8 cellular contexts compared by ENCODE assay signal in genomic region chr6:170152989-170153388, GRCh38.
DNase-seq lines count a peak whose midpoint lies in the region; ATAC-seq and TF ChIP-seq lines count a peak whose summit lies in the region.

No MANE protein-coding gene starts in this region.

- no peaks in the 10 kb centered on the region for H3K9me3 ChIP-seq in SJCRH30 (replicated peaks)
- no peaks in the 10 kb centered on the region for H3K9me3 ChIP-seq in upper lobe of right lung

- ATAC-seq in natural killer cell treated with Interleukin-12 subunit alpha and Interleukin-12 subunit beta and Interleukin-15 and Interleukin-18, amount 100 ng/mL, for 72 hours = no peak
- no peak for ATAC-seq in natural killer cell
- peak; percentile 62 for ATAC-seq in upper lobe of right lung
- ATAC-seq in GM21528 (IDR thresholded peaks at IDR 0.05; ENCODE audit: low FRiP score, unreplicated experiment) = no peak

- no peaks in the 10 kb centered on the region for H3K9me3 Mint-ChIP-seq in natural killer cell treated with Interleukin-12 subunit alpha and Interleukin-12 subunit beta and Interleukin-15 and Interleukin-18, amount 100 ng/mL, for 72 hours
- no peaks in the 10 kb centered on the region for H3K9me3 Mint-ChIP-seq in natural killer cell

- peaks cover 7% of the 10 kb centered on the region; the same call in 1 of the 2 replicates for H3K27me3 ChIP-seq in SJCRH30
- peaks cover 3% of the 10 kb centered on the region for H3K27me3 ChIP-seq in upper lobe of right lung

- peaks cover 22 to 39% of the 10 kb centered on the region in 2 donors for H3K4me1 Mint-ChIP-seq in natural killer cell treated with Interleukin-12 subunit alpha and Interleukin-12 subunit beta and Interleukin-15 and Interleukin-18, amount 100 ng/mL, for 72 hours (ENCODE audit: low read depth in 2 of 2)
- H3K4me1 Mint-ChIP-seq in natural killer cell = peaks cover 28 to 58% of the 10 kb centered on the region in 2 donors

- DNase-seq in natural killer cell treated with Interleukin-12 subunit alpha and Interleukin-12 subunit beta and Interleukin-15 and Interleukin-18, amount 100 ng/mL, for 72 hours (ENCODE audit: low spot score) = peak; percentile 51
- DNase-seq in natural killer cell (no peak), SJCRH30 (peak; percentile 52 to 62), iPS-NIHi11 (ENCODE audit: low spot score) (peak; percentile 72), upper lobe of right lung (peak; percentile 81), OCI-M2 (lab: John Stamatoyannopoulos, UW; ENCODE audit: unreplicated experiment) (no peak)
- DNase-seq in activated T-cell treated with anti-CD3 and anti-CD28 coated beads, Interleukin-2, amount 50 U/mL, for 1 hour = no peak

- no peak overlapping the region for H3K4me3 Mint-ChIP-seq in natural killer cell treated with Interleukin-12 subunit alpha and Interleukin-12 subunit beta and Interleukin-15 and Interleukin-18, amount 100 ng/mL, for 72 hours
- H3K4me3 Mint-ChIP-seq in natural killer cell = no peak overlapping the region

- TF ChIP-seq CTCF in natural killer cell (IDR thresholded peaks at IDR 0.05) = no peak
- no peak for TF ChIP-seq CTCF in upper lobe of right lung (IDR thresholded peaks at IDR 0.05)

- peaks cover 12 to 22% of the 10 kb centered on the region in 2 donors for H3K27me3 Mint-ChIP-seq in natural killer cell treated with Interleukin-12 subunit alpha and Interleukin-12 subunit beta and Interleukin-15 and Interleukin-18, amount 100 ng/mL, for 72 hours
- H3K27me3 Mint-ChIP-seq in natural killer cell (ENCODE audit: low read depth in 2 of 2) = peaks cover 0 to 43% of the 10 kb centered on the region in 2 donors

- intact Hi-C loops in natural killer cell (cut with micrococcal nuclease) (no loop called here), upper lobe of right lung (cut with DNase I) (no loop called here)

- H3K4me1 ChIP-seq in SJCRH30 = peaks cover 9% of the 10 kb centered on the region
- peaks cover 21% of the 10 kb centered on the region for H3K4me1 ChIP-seq in upper lobe of right lung

- H3K4me3 ChIP-seq in SJCRH30 = no peak overlapping the region
- H3K4me3 ChIP-seq in upper lobe of right lung = no peak overlapping the region

- no peak overlapping the region for H3K27ac ChIP-seq in SJCRH30
- H3K27ac ChIP-seq in upper lobe of right lung = peak overlapping the region; percentile 58

- no peaks in the 10 kb centered on the region for H3K36me3 Mint-ChIP-seq in natural killer cell treated with Interleukin-12 subunit alpha and Interleukin-12 subunit beta and Interleukin-15 and Interleukin-18, amount 100 ng/mL, for 72 hours
- no peaks in the 10 kb centered on the region for H3K36me3 Mint-ChIP-seq in natural killer cell

- no peak overlapping the region for H3K27ac Mint-ChIP-seq in natural killer cell treated with Interleukin-12 subunit alpha and Interleukin-12 subunit beta and Interleukin-15 and Interleukin-18, amount 100 ng/mL, for 72 hours
- no peak overlapping the region for H3K27ac Mint-ChIP-seq in natural killer cell

- H3K36me3 ChIP-seq in SJCRH30 (no peaks in the 10 kb centered on the region), upper lobe of right lung (no peaks in the 10 kb centered on the region)

Comparison
In these comparisons a context has a peak if more than half of its experiments do, and no peak if none do; other contexts are left out.
1. DNase-seq: peak in natural killer cell treated with Interleukin-12 subunit alpha and Interleukin-12 subunit beta and Interleukin-15 and Interleukin-18, amount 100 ng/mL, for 72 hours (single experiment), SJCRH30 (2 of 2), iPS-NIHi11 (single experiment) and upper lobe of right lung (single experiment); none in natural killer cell (single experiment), OCI-M2 (single experiment) and activated T-cell treated with anti-CD3 and anti-CD28 coated beads, Interleukin-2, amount 50 U/mL, for 1 hour (single experiment).